Comparison of ENCODE assay signal across 30 cellular contexts in the genomic region with DNA sequence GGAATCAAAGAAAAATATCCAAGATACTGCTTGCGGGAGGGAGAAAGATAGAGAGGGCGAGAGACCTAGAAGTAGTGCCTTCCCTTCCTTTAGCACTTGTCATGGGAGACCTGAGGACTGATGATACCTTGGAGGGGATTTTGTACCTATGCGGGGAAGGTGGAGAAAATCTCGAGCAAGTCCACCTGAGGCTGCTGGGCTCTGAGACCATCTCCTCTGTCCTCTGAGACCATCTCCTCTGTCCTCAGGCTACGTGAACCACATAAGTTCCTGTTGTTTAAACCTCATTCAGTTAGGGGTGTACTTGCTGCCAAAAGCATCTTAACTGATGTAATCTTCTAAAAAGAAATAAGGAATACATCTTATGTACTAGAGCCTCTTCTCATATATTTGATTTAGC.
"Had no signal": no experiment of that assay in that cellular context is flagged by ENCODE, and none has a peak within 500 bp of the region (broad histone marks: within the 10 kb centered on the region; RNA-seq: fewer than 3 reads in every experiment).

No MANE protein-coding gene starts in this region.

- DNase-seq: activated CD4-positive, alpha-beta memory T cell treated with anti-CD3 and anti-CD28 coated beads, Interleukin-2, amount 10 ng/mL, durations not matched to agents 7 days and 5 days; activated CD4-positive, alpha-beta T cell treated with anti-CD3 and anti-CD28 coated beads for 1 hour; activated CD4-positive, alpha-beta T cell treated with anti-CD3 and anti-CD28 coated beads for 48 hours; activated CD4-positive, CD25-positive, alpha-beta regulatory T cell; activated CD8-positive, alpha-beta memory T cell treated with anti-CD3 and anti-CD28 coated beads for 24 hours; activated CD8-positive, alpha-beta memory T cell treated with anti-CD3 and anti-CD28 coated beads, Interleukin-2, amount 10 ng/mL, durations not matched to agents 7 days and 5 days; activated CD8-positive, alpha-beta memory T cell treated with anti-CD3 and anti-CD28 coated beads, Interleukin-2, amount 50 U/mL, for 48 hours; activated effector memory CD4-positive, alpha-beta T cell treated with Interleukin-2 at 50 U/mL for 16 hours; activated naive CD4-positive, alpha-beta T cell treated with anti-CD3 and anti-CD28 coated beads, Interleukin-2, amount 10 ng/mL, durations not matched to agents 7 days and 5 days; activated naive CD8-positive, alpha-beta T cell treated with anti-CD3 and anti-CD28 coated beads, Interleukin-2, amount 50 U/mL, for 24 hours; activated T-cell treated with anti-CD3 and anti-CD28 coated beads, Interleukin-2, amount 50 U/mL, for 48 hours; anterior cingulate cortex; caudate nucleus; cerebellar nuclear complex; NCI-H1048; NCI-H1105 treated with DMSO at 0.1 percent for 48 hours; NCI-H1436; NCI-H1694; NCI-H2029; NCI-H345; NCI-H524 treated with DMSO at 0.1 percent for 48 hours; NK-92 treated with Interleukin-12 subunit alpha and Interleukin-12 subunit beta, amount 100 ng/mL, for 24 hours; PC-3; Peyer's patch; SIG-M5; T-helper 1 cell; T-helper 2 cell; T-helper 9 cell; WERI-Rb-1 had no signal

- H3K4me1 ChIP-seq: Peyer's patch had no signal

- H3K27ac ChIP-seq: Peyer's patch, RWPE1, WERI-Rb-1 had no signal

- H3K27me3 ChIP-seq: Peyer's patch had no signal

- H3K36me3 ChIP-seq: Peyer's patch, WERI-Rb-1 had no signal

- H3K4me3 ChIP-seq: Peyer's patch had no signal

- H3K9me3 ChIP-seq: Peyer's patch had no signal
